1 cellular context compared by ENCODE assay signal in the genomic region with DNA sequence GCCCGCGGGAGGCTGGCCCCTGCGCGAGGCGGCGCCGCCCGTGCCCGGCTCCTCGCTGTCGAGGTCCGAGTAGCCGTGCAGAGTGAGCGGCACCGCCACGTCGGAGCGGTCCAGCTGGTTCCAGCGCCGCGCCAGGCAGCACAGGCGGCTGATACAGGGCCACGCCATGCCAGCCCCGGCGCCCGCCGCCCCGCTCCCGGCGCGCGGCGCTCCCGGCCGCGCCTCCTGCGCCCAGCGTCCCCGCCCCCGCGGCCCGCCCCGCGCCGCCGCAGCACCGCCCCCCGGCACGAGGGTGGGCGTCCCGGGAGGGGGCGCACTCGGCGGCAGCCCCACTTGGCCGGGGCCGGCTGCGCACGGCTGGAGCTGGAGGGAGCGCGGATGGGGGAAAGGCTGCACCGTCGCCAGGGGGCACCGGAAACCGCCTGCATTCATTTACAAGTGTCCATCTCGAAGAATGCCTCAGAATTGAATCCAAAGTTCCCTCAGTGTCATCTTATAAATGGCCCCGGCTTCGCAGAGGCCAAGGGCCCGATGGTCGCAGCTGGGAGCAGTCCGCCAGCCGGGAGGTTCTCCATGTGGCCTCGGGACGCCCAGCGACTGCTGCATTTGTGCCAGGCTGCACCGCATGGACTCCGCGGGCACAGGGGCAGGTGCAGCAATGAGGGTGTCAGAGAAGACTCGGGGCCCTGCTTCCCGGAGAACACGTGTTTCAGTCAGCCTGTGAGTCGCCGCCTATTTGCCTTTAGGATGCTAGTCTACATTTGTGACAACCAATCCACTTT.
TF ChIP-seq lines count a peak whose summit lies in the region.

A gene (minus strand): TSS at position 198 of the 782 bp plus-strand sequence. CDS start 30 bp downstream, at position 168.

TF ChIP-seq in HEK293, 187 proteins besides CTCF, POLR2A, EP300 and RAD21 (continued from another document and continues in another):
- TF ChIP-seq, protein P1, sequence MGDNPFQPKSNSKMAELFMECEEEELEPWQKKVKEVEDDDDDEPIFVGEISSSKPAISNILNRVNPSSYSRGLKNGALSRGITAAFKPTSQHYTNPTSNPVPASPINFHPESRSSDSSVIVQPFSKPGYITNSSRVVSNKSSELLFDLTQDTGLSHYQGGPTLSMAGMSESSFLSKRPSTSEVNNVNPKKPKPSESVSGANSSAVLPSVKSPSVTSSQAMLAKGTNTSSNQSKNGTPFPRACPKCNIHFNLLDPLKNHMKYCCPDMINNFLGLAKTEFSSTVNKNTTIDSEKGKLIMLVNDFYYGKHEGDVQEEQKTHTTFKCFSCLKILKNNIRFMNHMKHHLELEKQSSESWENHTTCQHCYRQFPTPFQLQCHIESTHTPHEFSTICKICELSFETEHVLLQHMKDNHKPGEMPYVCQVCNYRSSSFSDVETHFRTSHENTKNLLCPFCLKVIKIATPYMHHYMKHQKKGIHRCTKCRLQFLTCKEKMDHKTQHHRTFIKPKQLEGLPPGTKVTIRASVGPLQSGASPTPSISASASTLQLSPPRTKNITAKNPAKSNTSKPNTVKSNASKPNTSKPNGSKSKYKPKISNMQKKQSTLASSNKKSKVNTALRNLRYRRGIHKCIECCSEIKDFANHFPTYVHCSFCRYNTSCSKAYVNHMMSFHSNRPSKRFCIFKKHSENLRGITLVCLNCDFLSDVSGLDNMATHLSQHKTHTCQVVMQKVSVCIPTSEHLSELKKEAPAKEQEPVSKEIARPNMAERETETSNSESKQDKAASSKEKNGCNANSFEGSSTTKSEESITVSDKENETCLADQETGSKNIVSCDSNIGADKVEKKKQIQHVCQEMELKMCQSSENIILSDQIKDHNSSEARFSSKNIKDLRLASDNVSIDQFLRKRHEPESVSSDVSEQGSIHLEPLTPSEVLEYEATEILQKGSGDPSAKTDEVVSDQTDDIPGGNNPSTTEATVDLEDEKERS (tag by site-specific recombination; IDR thresholded peaks at IDR 0.05), result no peak
- TF ChIP-seq ZNF473 (tag by site-specific recombination; IDR thresholded peaks at IDR 0.05), result no peak
- no peak for TF ChIP-seq ZNF785 (tag by site-specific recombination; IDR thresholded peaks at IDR 0.05)
- 0 out of 2 replicates have a peak, but pooled peaks have one; percentile 51 for TF ChIP-seq ZNF501 (tag by site-specific recombination; IDR thresholded peaks at IDR 0.05)
- TF ChIP-seq ZNF2 (tag by site-specific recombination; IDR thresholded peaks at IDR 0.05), result no peak
- TF ChIP-seq ZNF791 (tag by site-specific recombination; IDR thresholded peaks at IDR 0.05), result no peak
- TF ChIP-seq ZNF670 (tag by site-specific recombination; IDR thresholded peaks at IDR 0.05; ENCODE audit: low read depth), result no peak
- TF ChIP-seq SP3 (tag by site-specific recombination; IDR thresholded peaks at IDR 0.05), result no peak
- no peak for TF ChIP-seq GFI1B (tag by site-specific recombination; IDR thresholded peaks at IDR 0.05)
- no peak for TF ChIP-seq ZNF830 (tag by site-specific recombination; IDR thresholded peaks at IDR 0.05; ENCODE audit: low read depth)
- TF ChIP-seq ZNF157 (tag by site-specific recombination; IDR thresholded peaks at IDR 0.05), result no peak
- no peak for TF ChIP-seq ZNF624 (tag by site-specific recombination; IDR thresholded peaks at IDR 0.05)
- no peak for TF ChIP-seq BCL11B (tag by site-specific recombination; IDR thresholded peaks at IDR 0.05; ENCODE audit: low read depth)
- TF ChIP-seq SCRT2 (tag by site-specific recombination; IDR thresholded peaks at IDR 0.05), result no peak
- no peak for TF ChIP-seq ZNF140 (tag by site-specific recombination; IDR thresholded peaks at IDR 0.05)
- TF ChIP-seq ZNF660 (tag by site-specific recombination; IDR thresholded peaks at IDR 0.05), result no peak
- TF ChIP-seq, protein P2, sequence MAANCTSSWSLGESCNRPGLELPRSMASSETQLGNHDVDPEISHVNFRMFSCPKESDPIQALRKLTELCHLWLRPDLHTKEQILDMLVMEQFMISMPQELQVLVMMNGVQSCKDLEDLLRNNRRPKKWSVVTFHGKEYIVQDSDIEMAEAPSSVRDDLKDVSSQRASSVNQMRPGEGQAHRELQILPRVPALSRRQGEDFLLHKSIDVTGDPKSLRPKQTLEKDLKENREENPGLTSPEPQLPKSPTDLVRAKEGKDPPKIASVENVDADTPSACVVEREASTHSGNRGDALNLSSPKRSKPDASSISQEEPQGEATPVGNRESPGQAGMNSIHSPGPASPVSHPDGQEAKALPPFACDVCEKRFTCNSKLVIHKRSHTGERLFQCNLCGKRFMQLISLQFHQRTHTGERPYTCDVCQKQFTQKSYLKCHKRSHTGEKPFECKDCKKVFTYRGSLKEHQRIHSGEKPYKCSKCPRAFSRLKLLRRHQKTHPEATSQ (tag by site-specific recombination; IDR thresholded peaks at IDR 0.05), result no peak
- TF ChIP-seq ZNF677 (tag by site-specific recombination; IDR thresholded peaks at IDR 0.05), result no peak
- TF ChIP-seq ZFP37 (tag by site-specific recombination; IDR thresholded peaks at IDR 0.05), result 0 out of 2 replicates have a peak, but pooled peaks have one; percentile 39
- TF ChIP-seq, protein P3, sequence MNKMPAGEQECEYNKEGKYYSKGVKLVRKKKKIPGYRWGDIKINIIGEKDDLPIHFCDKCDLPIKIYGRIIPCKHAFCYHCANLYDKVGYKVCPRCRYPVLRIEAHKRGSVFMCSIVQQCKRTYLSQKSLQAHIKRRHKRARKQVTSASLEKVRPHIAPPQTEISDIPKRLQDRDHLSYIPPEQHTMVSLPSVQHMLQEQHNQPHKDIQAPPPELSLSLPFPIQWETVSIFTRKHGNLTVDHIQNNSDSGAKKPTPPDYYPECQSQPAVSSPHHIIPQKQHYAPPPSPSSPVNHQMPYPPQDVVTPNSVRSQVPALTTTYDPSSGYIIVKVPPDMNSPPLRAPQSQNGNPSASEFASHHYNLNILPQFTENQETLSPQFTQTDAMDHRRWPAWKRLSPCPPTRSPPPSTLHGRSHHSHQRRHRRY (tag by site-specific recombination; IDR thresholded peaks at IDR 0.05), result no peak
- peak; percentile 63 for TF ChIP-seq ZBTB20 (tag by site-specific recombination; IDR thresholded peaks at IDR 0.05)
- no peak for TF ChIP-seq HOXC10 (CRISPR knock-in tag; IDR thresholded peaks at IDR 0.05)
- TF ChIP-seq ZNF549 (tag by site-specific recombination; IDR thresholded peaks at IDR 0.05), result no peak
- TF ChIP-seq, protein P4, sequence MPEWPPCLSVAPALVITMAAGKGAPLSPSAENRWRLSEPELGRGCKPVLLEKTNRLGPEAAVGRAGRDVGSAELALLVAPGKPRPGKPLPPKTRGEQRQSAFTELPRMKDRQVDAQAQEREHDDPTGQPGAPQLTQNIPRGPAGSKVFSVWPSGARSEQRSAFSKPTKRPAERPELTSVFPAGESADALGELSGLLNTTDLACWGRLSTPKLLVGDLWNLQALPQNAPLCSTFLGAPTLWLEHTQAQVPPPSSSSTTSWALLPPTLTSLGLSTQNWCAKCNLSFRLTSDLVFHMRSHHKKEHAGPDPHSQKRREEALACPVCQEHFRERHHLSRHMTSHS (tag by site-specific recombination; IDR thresholded peaks at IDR 0.05), result no peak
- TF ChIP-seq ZNF521 (tag by site-specific recombination; IDR thresholded peaks at IDR 0.05), result no peak
- TF ChIP-seq REPIN1 (tag by site-specific recombination; IDR thresholded peaks at IDR 0.05; ENCODE audit: low read depth), result no peak
- TF ChIP-seq ZNF391 (tag by site-specific recombination; IDR thresholded peaks at IDR 0.05; ENCODE audit: borderline replicate concordance, low read depth), result no peak
- peak; percentile 84 for TF ChIP-seq GLIS2 (tag by site-specific recombination; IDR thresholded peaks at IDR 0.05)
- TF ChIP-seq ZSCAN23 (tag by site-specific recombination; IDR thresholded peaks at IDR 0.05), result no peak
- TF ChIP-seq ZNF585B (tag by site-specific recombination; IDR thresholded peaks at IDR 0.05), result no peak
- no peak for TF ChIP-seq SALL2 (tag by site-specific recombination; IDR thresholded peaks at IDR 0.05; ENCODE audit: borderline replicate concordance)
- TF ChIP-seq ZNF610 (tag by site-specific recombination; IDR thresholded peaks at IDR 0.05; ENCODE audit: borderline replicate concordance), result no peak
- TF ChIP-seq, protein P5, sequence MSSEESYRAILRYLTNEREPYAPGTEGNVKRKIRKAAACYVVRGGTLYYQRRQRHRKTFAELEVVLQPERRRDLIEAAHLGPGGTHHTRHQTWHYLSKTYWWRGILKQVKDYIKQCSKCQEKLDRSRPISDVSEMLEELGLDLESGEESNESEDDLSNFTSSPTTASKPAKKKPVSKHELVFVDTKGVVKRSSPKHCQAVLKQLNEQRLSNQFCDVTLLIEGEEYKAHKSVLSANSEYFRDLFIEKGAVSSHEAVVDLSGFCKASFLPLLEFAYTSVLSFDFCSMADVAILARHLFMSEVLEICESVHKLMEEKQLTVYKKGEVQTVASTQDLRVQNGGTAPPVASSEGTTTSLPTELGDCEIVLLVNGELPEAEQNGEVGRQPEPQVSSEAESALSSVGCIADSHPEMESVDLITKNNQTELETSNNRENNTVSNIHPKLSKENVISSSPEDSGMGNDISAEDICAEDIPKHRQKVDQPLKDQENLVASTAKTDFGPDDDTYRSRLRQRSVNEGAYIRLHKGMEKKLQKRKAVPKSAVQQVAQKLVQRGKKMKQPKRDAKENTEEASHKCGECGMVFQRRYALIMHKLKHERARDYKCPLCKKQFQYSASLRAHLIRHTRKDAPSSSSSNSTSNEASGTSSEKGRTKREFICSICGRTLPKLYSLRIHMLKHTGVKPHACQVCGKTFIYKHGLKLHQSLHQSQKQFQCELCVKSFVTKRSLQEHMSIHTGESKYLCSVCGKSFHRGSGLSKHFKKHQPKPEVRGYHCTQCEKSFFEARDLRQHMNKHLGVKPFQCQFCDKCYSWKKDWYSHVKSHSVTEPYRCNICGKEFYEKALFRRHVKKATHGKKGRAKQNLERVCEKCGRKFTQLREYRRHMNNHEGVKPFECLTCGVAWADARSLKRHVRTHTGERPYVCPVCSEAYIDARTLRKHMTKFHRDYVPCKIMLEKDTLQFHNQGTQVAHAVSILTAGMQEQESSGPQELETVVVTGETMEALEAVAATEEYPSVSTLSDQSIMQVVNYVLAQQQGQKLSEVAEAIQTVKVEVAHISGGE (tag by site-specific recombination; conservative IDR thresholded peaks at IDR 0.05; ENCODE audit: low read depth), result peak; percentile 79
- peak; percentile 83 for TF ChIP-seq ZNF335 (tag by site-specific recombination; conservative IDR thresholded peaks at IDR 0.05)
- TF ChIP-seq ZBTB21 (tag by site-specific recombination; IDR thresholded peaks at IDR 0.05), result no peak
- TF ChIP-seq, protein P6, sequence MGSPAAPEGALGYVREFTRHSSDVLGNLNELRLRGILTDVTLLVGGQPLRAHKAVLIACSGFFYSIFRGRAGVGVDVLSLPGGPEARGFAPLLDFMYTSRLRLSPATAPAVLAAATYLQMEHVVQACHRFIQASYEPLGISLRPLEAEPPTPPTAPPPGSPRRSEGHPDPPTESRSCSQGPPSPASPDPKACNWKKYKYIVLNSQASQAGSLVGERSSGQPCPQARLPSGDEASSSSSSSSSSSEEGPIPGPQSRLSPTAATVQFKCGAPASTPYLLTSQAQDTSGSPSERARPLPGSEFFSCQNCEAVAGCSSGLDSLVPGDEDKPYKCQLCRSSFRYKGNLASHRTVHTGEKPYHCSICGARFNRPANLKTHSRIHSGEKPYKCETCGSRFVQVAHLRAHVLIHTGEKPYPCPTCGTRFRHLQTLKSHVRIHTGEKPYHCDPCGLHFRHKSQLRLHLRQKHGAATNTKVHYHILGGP (tag by site-specific recombination; IDR thresholded peaks at IDR 0.05), result no peak
- no peak for TF ChIP-seq EGR2 (tag by site-specific recombination; IDR thresholded peaks at IDR 0.05; ENCODE audit: low read depth)
- no peak for TF ChIP-seq ZNF132 (tag by site-specific recombination; IDR thresholded peaks at IDR 0.05; ENCODE audit: borderline replicate concordance)
- no peak for TF ChIP-seq IKZF3 (tag by site-specific recombination; IDR thresholded peaks at IDR 0.05)
- peak; percentile 69 for TF ChIP-seq ZBTB8A (tag by site-specific recombination; IDR thresholded peaks at IDR 0.05)
- no peak for TF ChIP-seq ZBTB7A (tag by site-specific recombination; IDR thresholded peaks at IDR 0.05; ENCODE audit: low read depth)
- TF ChIP-seq, protein P7, sequence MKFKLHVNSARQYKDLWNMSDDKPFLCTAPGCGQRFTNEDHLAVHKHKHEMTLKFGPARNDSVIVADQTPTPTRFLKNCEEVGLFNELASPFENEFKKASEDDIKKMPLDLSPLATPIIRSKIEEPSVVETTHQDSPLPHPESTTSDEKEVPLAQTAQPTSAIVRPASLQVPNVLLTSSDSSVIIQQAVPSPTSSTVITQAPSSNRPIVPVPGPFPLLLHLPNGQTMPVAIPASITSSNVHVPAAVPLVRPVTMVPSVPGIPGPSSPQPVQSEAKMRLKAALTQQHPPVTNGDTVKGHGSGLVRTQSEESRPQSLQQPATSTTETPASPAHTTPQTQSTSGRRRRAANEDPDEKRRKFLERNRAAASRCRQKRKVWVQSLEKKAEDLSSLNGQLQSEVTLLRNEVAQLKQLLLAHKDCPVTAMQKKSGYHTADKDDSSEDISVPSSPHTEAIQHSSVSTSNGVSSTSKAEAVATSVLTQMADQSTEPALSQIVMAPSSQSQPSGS (tag by site-specific recombination; IDR thresholded peaks at IDR 0.05; ENCODE audit: low read depth), result no peak
- TF ChIP-seq ZNF16 (tag by site-specific recombination; IDR thresholded peaks at IDR 0.05; ENCODE audit: low read depth), result no peak
- no peak for TF ChIP-seq HOXA7 (CRISPR knock-in tag; IDR thresholded peaks at IDR 0.05; ENCODE audit: borderline replicate concordance)
- no peak for TF ChIP-seq ZNF600 (tag by site-specific recombination; IDR thresholded peaks at IDR 0.05)
- TF ChIP-seq, protein P8, sequence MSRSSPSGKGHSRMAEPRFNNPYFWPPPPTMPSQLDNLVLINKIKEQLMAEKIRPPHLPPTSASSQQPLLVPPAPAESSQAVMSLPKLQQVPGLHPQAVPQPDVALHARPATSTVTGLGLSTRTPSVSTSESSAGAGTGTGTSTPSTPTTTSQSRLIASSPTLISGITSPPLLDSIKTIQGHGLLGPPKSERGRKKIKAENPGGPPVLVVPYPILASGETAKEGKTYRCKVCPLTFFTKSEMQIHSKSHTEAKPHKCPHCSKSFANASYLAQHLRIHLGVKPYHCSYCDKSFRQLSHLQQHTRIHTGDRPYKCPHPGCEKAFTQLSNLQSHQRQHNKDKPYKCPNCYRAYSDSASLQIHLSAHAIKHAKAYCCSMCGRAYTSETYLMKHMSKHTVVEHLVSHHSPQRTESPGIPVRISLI (tag by site-specific recombination; IDR thresholded peaks at IDR 0.05), result no peak
- TF ChIP-seq ZNF777 (tag by site-specific recombination; IDR thresholded peaks at IDR 0.05; ENCODE audit: borderline replicate concordance), result no peak
- TF ChIP-seq SP2 (tag by site-specific recombination; IDR thresholded peaks at IDR 0.05), result peak; percentile 13; the same call in 1 of the 2 replicates
- no peak for TF ChIP-seq ZNF768 (tag by site-specific recombination; IDR thresholded peaks at IDR 0.05)
- no peak for TF ChIP-seq ZNF621 (tag by site-specific recombination; IDR thresholded peaks at IDR 0.05)
- TF ChIP-seq ZNF155 (tag by site-specific recombination; IDR thresholded peaks at IDR 0.05), result no peak
- 0 out of 2 replicates have a peak, but pooled peaks have one; percentile 20 for TF ChIP-seq ZNF324 (tag by site-specific recombination; IDR thresholded peaks at IDR 0.05)
- TF ChIP-seq ZNF837 (tag by site-specific recombination; IDR thresholded peaks at IDR 0.05), result no peak
- no peak for TF ChIP-seq ZXDB (tag by site-specific recombination; IDR thresholded peaks at IDR 0.05)
- TF ChIP-seq ZNF664 (tag by site-specific recombination; IDR thresholded peaks at IDR 0.05), result no peak
- TF ChIP-seq ZFHX2 (tag by site-specific recombination; conservative IDR thresholded peaks at IDR 0.05), result no peak
- no peak for TF ChIP-seq ZNF707 (tag by site-specific recombination; IDR thresholded peaks at IDR 0.05)
- TF ChIP-seq ZNF530 (tag by site-specific recombination; IDR thresholded peaks at IDR 0.05; ENCODE audit: low read depth), result no peak
- no peak for TF ChIP-seq WT1 (tag by site-specific recombination; IDR thresholded peaks at IDR 0.05)
